Comparison of ENCODE assay signal across 8 cellular contexts in genomic region chr16:29974291-29975133, GRCh38. TPM values are rescaled to one million over a fixed set of nuclear protein-coding genes. Genes with fewer than 3 reads are reported as not detected.
DNase-seq lines count a peak whose midpoint lies in the region; ATAC-seq and TF ChIP-seq lines count a peak whose summit lies in the region.

No MANE protein-coding gene starts in this region.

- peaks cover 37% of the 10 kb centered on the region for H3K79me2 ChIP-seq in GM23338 (replicated peaks; ENCODE audit: insufficient read depth)

- peaks cover 29% of the 10 kb centered on the region for H3K4me1 Mint-ChIP-seq in GM23338
- peaks cover 38% of the 10 kb centered on the region for H3K4me1 Mint-ChIP-seq in activated CD8-positive, alpha-beta T cell treated with anti-CD3 and anti-CD28 coated beads, Interleukin-2, amount 10 ng/mL, durations not matched to agents 7 days and 5 days (ENCODE audit: low read depth)

- H3K4me3 ChIP-seq in AG09309 (ENCODE audit: control insufficient read depth, low read depth, low read length) (peak overlapping the region; percentile 95), GM23338 (peak overlapping the region; percentile 98), ovary (peak overlapping the region; percentile 87)

- H3K27me3 ChIP-seq in GM23338 (ENCODE audit: insufficient read depth) (peaks cover 16% of the 10 kb centered on the region), ovary (no peaks in the 10 kb centered on the region)

- peak overlapping the region; percentile 84 for H2AFZ ChIP-seq in GM23338

- intact Hi-C loops in ovary (cut with DNase I) = no loop called here

- H3K36me3 ChIP-seq in GM23338 (ENCODE audit: insufficient read depth) (peaks cover 12% of the 10 kb centered on the region), ovary (no peaks in the 10 kb centered on the region)

- H3K4me3 Mint-ChIP-seq in GM23338 = peak overlapping the region; percentile 97
- H3K4me3 Mint-ChIP-seq in activated CD8-positive, alpha-beta T cell treated with anti-CD3 and anti-CD28 coated beads, Interleukin-2, amount 10 ng/mL, durations not matched to agents 7 days and 5 days = peak overlapping the region; percentile 85

- no peak for TF ChIP-seq POLR2A in ovary (IDR thresholded peaks at IDR 0.05)

- peak overlapping the region; percentile 100 for H3K4me2 ChIP-seq in GM23338

- ATAC-seq in GM23338 = peak; percentile 12
- no peak for ATAC-seq in activated CD8-positive, alpha-beta T cell treated with anti-CD3 and anti-CD28 coated beads, Interleukin-2, amount 10 ng/mL, durations not matched to agents 7 days and 5 days
- no peak for ATAC-seq in GM19463 (IDR thresholded peaks at IDR 0.05; ENCODE audit: unreplicated experiment)

- H3K27ac ChIP-seq in GM23338 (ENCODE audit: low read depth) (peak overlapping the region; percentile 74), ovary (peak overlapping the region; percentile 82 to 86)

- no peak overlapping the region for H3K27ac Mint-ChIP-seq in GM23338
- H3K27ac Mint-ChIP-seq in activated CD8-positive, alpha-beta T cell treated with anti-CD3 and anti-CD28 coated beads, Interleukin-2, amount 10 ng/mL, durations not matched to agents 7 days and 5 days = peak overlapping the region; percentile 92

- TF ChIP-seq CTCF in AG09309 (IDR thresholded peaks at IDR 0.05; ENCODE audit: control insufficient read depth, insufficient read depth, low read depth, low read length, missing control alignments) (no peak), GM23338 (conservative IDR thresholded peaks at IDR 0.05; ENCODE audit: low read depth in 2 of 2) (no peak; a peak in 1 of 4 replicates), ovary (IDR thresholded peaks at IDR 0.05) (no peak)

- H3K27me3 Mint-ChIP-seq in GM23338 (ENCODE audit: insufficient read depth, low read depth, poor library complexity) = peaks cover 18% of the 10 kb centered on the region
- H3K27me3 Mint-ChIP-seq in activated CD8-positive, alpha-beta T cell treated with anti-CD3 and anti-CD28 coated beads, Interleukin-2, amount 10 ng/mL, durations not matched to agents 7 days and 5 days (ENCODE audit: low read depth) = no peaks in the 10 kb centered on the region

- no peak for TF ChIP-seq EP300 in ovary (IDR thresholded peaks at IDR 0.05)

- H3K9me3 Mint-ChIP-seq in GM23338 = peaks cover 21% of the 10 kb centered on the region
- H3K9me3 Mint-ChIP-seq in activated CD8-positive, alpha-beta T cell treated with anti-CD3 and anti-CD28 coated beads, Interleukin-2, amount 10 ng/mL, durations not matched to agents 7 days and 5 days (ENCODE audit: insufficient read depth) = peaks cover 8% of the 10 kb centered on the region

- H3K36me3 Mint-ChIP-seq in GM23338 (ENCODE audit: low read depth) = peaks cover 40% of the 10 kb centered on the region
- peaks cover 28% of the 10 kb centered on the region for H3K36me3 Mint-ChIP-seq in activated CD8-positive, alpha-beta T cell treated with anti-CD3 and anti-CD28 coated beads, Interleukin-2, amount 10 ng/mL, durations not matched to agents 7 days and 5 days (ENCODE audit: low read depth)

- peaks cover 17% of the 10 kb centered on the region for H4K20me1 ChIP-seq in GM23338 (replicated peaks; ENCODE audit: insufficient read depth)

- 1 to 2% (median 1%) methylated on average over 29 to 31 of the region's 31 CpGs for WGBS in ovary, 3 donors

- POLR2A ChIA-PET in activated CD8-positive, alpha-beta T cell treated with anti-CD3 and anti-CD28 coated beads, Interleukin-2, amount 10 ng/mL, durations not matched to agents 7 days and 5 days (lab: Charles Lee) = interaction anchor here (0.8 to 5.4 kb wide), 7 partner anchors 11 to 48 kb away, joined by 3 to 48 read pairs (median 8); partner anchors contain the start of genes HIRIP3, INO80E, KCTD13 and TMEM219

- H3F3A ChIP-seq in GM23338 (replicated peaks; ENCODE audit: low read depth) = peaks cover 23% of the 10 kb centered on the region; the same call in 1 of the 2 replicates

- DNase-seq in AG09309 (ENCODE audit: low read depth) (no peak), GM23338 (ENCODE audit: low spot score) (peak; percentile 24), globus pallidus (ENCODE audit: low spot score) (peak; percentile 11), ovary (peak in 2 of 5 donors; percentile 52 to 57), NCI-H1436 (lab: John Stamatoyannopoulos, UW) (no peak), SHP77 treated with DMSO at 0.1 percent for 48 hours (lab: John Stamatoyannopoulos, UW) (no peak)
- DNase-seq in activated CD8-positive, alpha-beta T cell treated with anti-CD3 and anti-CD28 coated beads, Interleukin-2, amount 10 ng/mL, durations not matched to agents 7 days and 5 days = peak; percentile 44

- CTCF ChIA-PET in activated CD8-positive, alpha-beta T cell treated with anti-CD3 and anti-CD28 coated beads, Interleukin-2, amount 10 ng/mL, durations not matched to agents 7 days and 5 days (lab: Charles Lee) = interaction anchor here (1.2 to 5.9 kb wide), 7 partner anchors 13 to 274 kb away, joined by 3 to 41 read pairs (median 5); partner anchors contain the start of genes CDIPT, HIRIP3, INO80E and TMEM219

- peaks cover 4% of the 10 kb centered on the region; the same call in 1 of the 2 replicates for H3K9me2 ChIP-seq in GM23338 (ENCODE audit: insufficient read depth)

- H3K4me1 ChIP-seq in GM23338 (ENCODE audit: insufficient read depth) (peaks cover 27% of the 10 kb centered on the region), ovary (ENCODE audit: insufficient read depth) (peaks cover 13% of the 10 kb centered on the region)

- no peaks in the 10 kb centered on the region for H3K9me3 ChIP-seq in ovary

TF ChIP-seq in GM23338, 12 proteins besides CTCF, POLR2A, EP300 and RAD21 (continues in another document):
- TF ChIP-seq ZNF331 (CRISPR knock-in tag; IDR thresholded peaks at IDR 0.05; ENCODE audit: low read depth) = no peak
- TF ChIP-seq EZH2 (IDR thresholded peaks at IDR 0.05; ENCODE audit: low read depth, unreplicated experiment) = no peak
- no peak for TF ChIP-seq EZH2phosphoT487 (IDR thresholded peaks at IDR 0.05; ENCODE audit: unreplicated experiment)
- no peak for TF ChIP-seq STAT1 (IDR thresholded peaks at IDR 0.05; ENCODE audit: unreplicated experiment)
- TF ChIP-seq CREB1 (CRISPR knock-in tag; IDR thresholded peaks at IDR 0.05; ENCODE audit: low read depth) = no peak

RNA-seq across cellular contexts. Expression of gene TAOK2, which starts 0.8 kb away (rescaled TPM):
- total RNA-seq in GM23338 (2014; rRNA removed; shearing (Covaris generic)) = 36.5 and 45.2 TPM in 2 replicates
- polyA plus RNA-seq in GM23338 (2016; fragmentation: Nextera tagmentation; extraction: Ambion mirVana) = 8.8 and 10.1 TPM in 2 replicates
- 10 to 100 TPM; 48.9 to 49.8 TPM for total RNA-seq in activated CD8-positive, alpha-beta T cell treated with anti-CD3 and anti-CD28 coated beads, Interleukin-2, amount 10 ng/mL, durations not matched to agents 7 days and 5 days
- total RNA-seq in ovary = 10 to 100 TPM; 24.8 to 54.0 (median 43.9) TPM
- polyA plus RNA-seq in ovary = 10 to 100 TPM; 19.4 to 33.2 TPM

RNA-seq across cellular contexts. Expression of gene TMEM219, which starts 12.6 kb away (rescaled TPM):
- 39.2 and 50.0 TPM in 2 replicates for total RNA-seq in GM23338 (2014; rRNA removed; shearing (Covaris generic))
- polyA plus RNA-seq in GM23338 (2016; fragmentation: Nextera tagmentation; extraction: Ambion mirVana) = 81.5 and 82.3 TPM in 2 replicates
- 10 to 100 TPM; 57.8 to 61.0 TPM for total RNA-seq in activated CD8-positive, alpha-beta T cell treated with anti-CD3 and anti-CD28 coated beads, Interleukin-2, amount 10 ng/mL, durations not matched to agents 7 days and 5 days
- 100 to 1,000 TPM in 3 of 7 donors, 10 to 100 TPM in 4; 81.3 to 143 (median 87.4) TPM for total RNA-seq in ovary
- polyA plus RNA-seq in ovary = 100 to 1,000 TPM in 1 of 2 donors, 10 to 100 TPM in 1; 84.1 to 124 TPM

RNA-seq across cellular contexts. Expression of gene HIRIP3, which starts 20.9 kb away (rescaled TPM):
- 10.4 and 13.4 TPM in 2 replicates for total RNA-seq in GM23338 (2014; rRNA removed; shearing (Covaris generic))
- polyA plus RNA-seq in GM23338 (2016; fragmentation: Nextera tagmentation; extraction: Ambion mirVana) (18.5 and 19.1 TPM in 2 replicates), ovary (10 to 100 TPM; 15.8 to 19.0 TPM)
- 10 to 100 TPM; 46.4 to 47.3 TPM for total RNA-seq in activated CD8-positive, alpha-beta T cell treated with anti-CD3 and anti-CD28 coated beads, Interleukin-2, amount 10 ng/mL, durations not matched to agents 7 days and 5 days
- total RNA-seq in ovary = 10 to 100 TPM; 11.8 to 22.7 (median 17.1) TPM

RNA-seq across cellular contexts. Expression of gene INO80E, which starts 21.5 kb away (rescaled TPM):
- total RNA-seq in GM23338 (2014; rRNA removed; shearing (Covaris generic)) = 71.0 and 92.8 TPM in 2 replicates
- 66.0 and 66.2 TPM in 2 replicates for polyA plus RNA-seq in GM23338 (2016; fragmentation: Nextera tagmentation; extraction: Ambion mirVana)
- 100 to 1,000 TPM; 104 to 117 TPM for total RNA-seq in activated CD8-positive, alpha-beta T cell treated with anti-CD3 and anti-CD28 coated beads, Interleukin-2, amount 10 ng/mL, durations not matched to agents 7 days and 5 days
- total RNA-seq in ovary = 10 to 100 TPM; 23.8 to 71.1 (median 55.5) TPM
- polyA plus RNA-seq in ovary = 10 to 100 TPM; 38.8 to 81.6 TPM

RNA-seq across cellular contexts. Expression of gene DOC2A, which starts 36.3 kb away (rescaled TPM):
- 7.5 and 10.0 TPM in 2 replicates for total RNA-seq in GM23338 (2014; rRNA removed; shearing (Covaris generic))
- 9.8 and 10.4 TPM in 2 replicates for polyA plus RNA-seq in GM23338 (2016; fragmentation: Nextera tagmentation; extraction: Ambion mirVana)
- under 1 TPM in 1 of 2 experiments, not detected in 1; 0.34 TPM for total RNA-seq in activated CD8-positive, alpha-beta T cell treated with anti-CD3 and anti-CD28 coated beads, Interleukin-2, amount 10 ng/mL, durations not matched to agents 7 days and 5 days
- total RNA-seq in ovary = 1 to 10 TPM; 1.4 to 7.2 (median 4.7) TPM
- polyA plus RNA-seq in ovary = 1 to 10 TPM; 1.5 to 3.2 TPM

Comparison
In these comparisons a context has a peak if more than half of its experiments do, and no peak if none do; other contexts are left out.
1. DNase-seq: peak in GM23338 (single experiment), activated CD8-positive, alpha-beta T cell treated with anti-CD3 and anti-CD28 coated beads, Interleukin-2, amount 10 ng/mL, durations not matched to agents 7 days and 5 days (single experiment) and globus pallidus (single experiment); none in AG09309 (single experiment), NCI-H1436 (single experiment) and SHP77 treated with DMSO at 0.1 percent for 48 hours (single experiment).
2. Peak in every context shown above with its lines, with median percentiles within 50 percentile points of each other: H3K4me3 ChIP-seq.